ENCODE assay signal across 8 cellular contexts in genomic region chrX:24054182-24055042, GRCh38. TPM values are rescaled to one million over a fixed set of nuclear protein-coding genes. Genes with fewer than 3 reads are reported as not detected.
DNase-seq lines count a peak whose midpoint lies in the region; ATAC-seq, FAIRE-seq and TF ChIP-seq lines count a peak whose summit lies in the region.

Gene EIF2S3, plus strand, starts transcription at chrX:24054956. Its CDS starts 13 bp downstream, at chrX:24054969.

- DNase-seq in H9 (peak; percentile 95), MG63 (peak; percentile 90), SHP77 (lab: John Stamatoyannopoulos, UW) (peak; percentile 79 to 86), fibroblast of pulmonary artery (ENCODE audit: low read depth) (peak; percentile 97)
- peak; percentile 82 for DNase-seq in activated T-helper 9 cell treated with anti-CD3 and anti-CD28 coated beads, Interleukin-2, amount 50 U/mL, for 16 hours (ENCODE audit: low read depth)
- peak; percentile 88 to 92 for DNase-seq in stimulated activated naive CD8-positive, alpha-beta T cell treated with anti-CD3 and anti-CD28 coated beads, Interleukin-15, amount 100 ng/mL, for 72 hours

- FAIRE-seq in G401.6 (lab: Jason Lieb, UNC): peak; percentile 93

- H3K27me3 Mint-ChIP-seq in H9 (ENCODE audit: low read depth) (no peaks in the 10 kb centered on the region), nephron (ENCODE audit: low read depth) (no peaks in the 10 kb centered on the region)
- no peaks in the 10 kb centered on the region for H3K27me3 Mint-ChIP-seq in stimulated activated naive CD8-positive, alpha-beta T cell treated with anti-CD3 and anti-CD28 coated beads, Interleukin-15, amount 100 ng/mL, for 72 hours

- H3K27ac Mint-ChIP-seq in H9 (peak within 1 kb of the TSS in 1 of 3 experiments; percentile 90; a peak in 6 of 7 replicates), nephron (no peak within 1 kb of the TSS)
- peak within 1 kb of the TSS; percentile 82 to 100 for H3K27ac Mint-ChIP-seq in stimulated activated naive CD8-positive, alpha-beta T cell treated with anti-CD3 and anti-CD28 coated beads, Interleukin-15, amount 100 ng/mL, for 72 hours

- H3K4me1 Mint-ChIP-seq in H9 (peaks cover 9 to 12% of the 10 kb centered on the region in 2 experiments), nephron (no peaks in the 10 kb centered on the region)
- H3K4me1 Mint-ChIP-seq in stimulated activated naive CD8-positive, alpha-beta T cell treated with anti-CD3 and anti-CD28 coated beads, Interleukin-15, amount 100 ng/mL, for 72 hours: peaks cover 10% of the 10 kb centered on the region

- H2BK5ac ChIP-seq in H9 (ENCODE audit: insufficient read length, low read length): peak within 1 kb of the TSS; percentile 90

- H3K14ac ChIP-seq in H9 (ENCODE audit: insufficient read depth, low read length): peak within 1 kb of the TSS; percentile 96

- H3K4me3 Mint-ChIP-seq in H9 (no peak within 1 kb of the TSS), nephron (no peak within 1 kb of the TSS)
- H3K4me3 Mint-ChIP-seq in stimulated activated naive CD8-positive, alpha-beta T cell treated with anti-CD3 and anti-CD28 coated beads, Interleukin-15, amount 100 ng/mL, for 72 hours: no peak within 1 kb of the TSS

- ATAC-seq in stimulated activated naive CD8-positive, alpha-beta T cell treated with anti-CD3 and anti-CD28 coated beads, Interleukin-15, amount 100 ng/mL, for 72 hours: peak; percentile 89

- no CpG with 5 or more reads among the region's 57 CpGs for WGBS in H9 (ENCODE audit: extremely low coverage, insufficient read length, low lambda C conversion rate)

- peak within 1 kb of the TSS; percentile 28 for H2BK12ac ChIP-seq in H9 (ENCODE audit: insufficient read length, low read depth, low read length)

- peak within 1 kb of the TSS; percentile 97 for H3K56ac ChIP-seq in H9 (ENCODE audit: insufficient read length, low read depth, low read length)

- H3K36me3 ChIP-seq in MG63: peaks cover 9% of the 10 kb centered on the region

- no peak within 1 kb of the TSS for H3K9ac ChIP-seq in H9 (ENCODE audit: extremely low read depth, insufficient read length, low read length)

- peak within 1 kb of the TSS; percentile 79 for H4K8ac ChIP-seq in H9 (replicated peaks; ENCODE audit: insufficient read length, low read depth, low read length)

- no peak within 1 kb of the TSS for H2BK20ac ChIP-seq in H9 (ENCODE audit: low read depth, low read length, poor library complexity, severe bottlenecking)

- H3K4me1 ChIP-seq in H9 (ENCODE audit: insufficient read depth, low read length): no peaks in the 10 kb centered on the region

- H2BK15ac ChIP-seq in H9 (ENCODE audit: low read depth, low read length): no peak within 1 kb of the TSS

- H3K9me3 ChIP-seq in H9 (ENCODE audit: control insufficient read depth, low read depth, low read length) (no peaks in the 10 kb centered on the region), MG63 (no peaks in the 10 kb centered on the region)

- H4K5ac ChIP-seq in H9 (ENCODE audit: insufficient read length, low read depth, low read length): peak within 1 kb of the TSS; percentile 97

- peak within 1 kb of the TSS; percentile 87 for H3K27ac ChIP-seq in H9 (ENCODE audit: insufficient read length, low read depth, low read length)

- TF ChIP-seq CTCF in H9 (conservative IDR thresholded peaks at IDR 0.05) (peak; percentile 93), fibroblast of pulmonary artery (IDR thresholded peaks at IDR 0.05; ENCODE audit: low read length, missing control alignments) (peak; percentile 33), nephron (IDR thresholded peaks at IDR 0.05; ENCODE audit: unreplicated experiment in 3 of 3) (peak; percentile 85 to 91 (median 85))

- peaks cover 5% of the 10 kb centered on the region for H3K79me1 ChIP-seq in H9 (ENCODE audit: insufficient read depth, low read depth, low read length, poor library complexity, severe bottlenecking)

- peak within 1 kb of the TSS; percentile 52 for H2BK120ac ChIP-seq in H9 (ENCODE audit: low read depth, low read length, poor library complexity, severe bottlenecking)

- H3K9me3 Mint-ChIP-seq in H9: no peaks in the 10 kb centered on the region; a peak in 1 of 5 replicates
- no peaks in the 10 kb centered on the region for H3K9me3 Mint-ChIP-seq in nephron
- no peaks in the 10 kb centered on the region for H3K9me3 Mint-ChIP-seq in stimulated activated naive CD8-positive, alpha-beta T cell treated with anti-CD3 and anti-CD28 coated beads, Interleukin-15, amount 100 ng/mL, for 72 hours

- H3K36me3 Mint-ChIP-seq in H9 (ENCODE audit: insufficient read depth in 1 of 3, low read depth in 3 of 3) (peaks cover 20 to 24% (median 23%) of the 10 kb centered on the region in 3 experiments), nephron (ENCODE audit: low read depth) (peaks cover 22% of the 10 kb centered on the region)

- no peak within 1 kb of the TSS for H3K4me2 ChIP-seq in H9 (ENCODE audit: insufficient read depth, insufficient read length, low read length)

- no peak within 1 kb of the TSS; the same call in 1 of the 2 replicates for H3K4ac ChIP-seq in H9 (ENCODE audit: low read depth, low read length)

- no peak within 1 kb of the TSS for H2AK5ac ChIP-seq in H9 (ENCODE audit: insufficient read length, low read length)

- H4K91ac ChIP-seq in H9 (ENCODE audit: insufficient read length, low read depth, low read length): peak within 1 kb of the TSS; percentile 40

- H3T11ph ChIP-seq in H9 (ENCODE audit: low read length): peak within 1 kb of the TSS; percentile 89

- peaks cover 2% of the 10 kb centered on the region for H3K23me2 ChIP-seq in H9 (ENCODE audit: insufficient read length, low read depth, low read length, poor library complexity, severe bottlenecking)

- no peak within 1 kb of the TSS for H3K4me3 ChIP-seq in MG63
- no peak within 1 kb of the TSS for H3K4me3 ChIP-seq in fibroblast of pulmonary artery (replicated peaks; ENCODE audit: low read depth, low read length)

- H3K18ac ChIP-seq in H9 (ENCODE audit: insufficient read length, low read depth, low read length): peak within 1 kb of the TSS; percentile 98

- H2AFZ ChIP-seq in H9 (ENCODE audit: low read length): no peak within 1 kb of the TSS

- no peaks in the 10 kb centered on the region for H4K20me1 ChIP-seq in H9 (ENCODE audit: control insufficient read depth, insufficient read depth, insufficient read length)

- H3K27me3 ChIP-seq in H9 (ENCODE audit: insufficient read depth, low read length) (no peaks in the 10 kb centered on the region), MG63 (no peaks in the 10 kb centered on the region)

- H3K79me2 ChIP-seq in H9 (ENCODE audit: insufficient read depth, low read length): peaks cover 2% of the 10 kb centered on the region; the same call in 1 of the 2 replicates

- peak within 1 kb of the TSS; percentile 3 for H3K23ac ChIP-seq in H9 (ENCODE audit: insufficient read length, low read depth, low read length)

RNA-seq across cellular contexts. Expression of gene EIF2S3, which starts in this region (rescaled TPM):
- 575 and 598 TPM in 2 replicates for total RNA-seq in H9 (2021)
- total RNA-seq in MG63 (2014; rRNA removed; shearing (Covaris generic); ENCODE audit: low replicate concordance): 239 and 291 TPM in 2 replicates

Comparison
In these comparisons a context has a peak if more than half of its experiments do, and no peak if none do; other contexts are left out.
1. H3K27ac Mint-ChIP-seq: peak in stimulated activated naive CD8-positive, alpha-beta T cell treated with anti-CD3 and anti-CD28 coated beads, Interleukin-15, amount 100 ng/mL, for 72 hours (2 of 2); none in nephron (0 of 3).
2. CTCF ChIP-seq: peak in every context shown above with its lines; median percentile 93 in H9; 85 in nephron; 33 in fibroblast of pulmonary artery.
3. Peak in every context shown above with its lines, with median percentiles within 50 percentile points of each other: DNase-seq.